In genomic region chr2:200814276-200814815, GRCh38 we compare ENCODE assay signal across 1 cellular context.
TF ChIP-seq lines count a peak whose summit lies in the region.

No MANE protein-coding gene starts in this region.

TF ChIP-seq in GM12878, 131 proteins besides CTCF, POLR2A, EP300 and RAD21 (continued from another document and continues in another):
- TF ChIP-seq ZBTB33 (IDR thresholded peaks at IDR 0.05), result no peak
- TF ChIP-seq HSF1 (IDR thresholded peaks at IDR 0.05; ENCODE audit: low read depth, low read length), result no peak
- TF ChIP-seq POU2F2 (IDR thresholded peaks at IDR 0.05; ENCODE audit: borderline replicate concordance, low read depth, low read length), result 0 out of 3 replicates have a peak, but pooled peaks have one; percentile 28
- no peak for TF ChIP-seq ZNF207 (IDR thresholded peaks at IDR 0.05; ENCODE audit: borderline replicate concordance)
- no peak for TF ChIP-seq RCOR1 (conservative IDR thresholded peaks at IDR 0.05; ENCODE audit: low read depth, low read length)
- no peak for TF ChIP-seq BACH1 (IDR thresholded peaks at IDR 0.05; ENCODE audit: borderline replicate concordance)
- no peak for TF ChIP-seq RFX5 (IDR thresholded peaks at IDR 0.05; ENCODE audit: low read depth, low read length)
- no peak for TF ChIP-seq ZNF687 (IDR thresholded peaks at IDR 0.05)
- TF ChIP-seq NKRF (conservative IDR thresholded peaks at IDR 0.05), result no peak
- peak; percentile 73 for TF ChIP-seq MTA2 (IDR thresholded peaks at IDR 0.05; ENCODE audit: low read depth)
- no peak for TF ChIP-seq PAX8 (IDR thresholded peaks at IDR 0.05)
- peak; percentile 84 for TF ChIP-seq JUNB (IDR thresholded peaks at IDR 0.05)
- no peak for TF ChIP-seq ELK1 (IDR thresholded peaks at IDR 0.05; ENCODE audit: low read depth, low read length)
- peak; percentile 80; the same call in 1 of the 2 replicates for TF ChIP-seq TBL1XR1 (IDR thresholded peaks at IDR 0.05; ENCODE audit: low read depth, low read length)
- no peak for TF ChIP-seq PBX3 (IDR thresholded peaks at IDR 0.05; ENCODE audit: insufficient replicate concordance, low read depth, low read length)
- no peak for TF ChIP-seq CHD4 (IDR thresholded peaks at IDR 0.05)
- no peak for TF ChIP-seq NR2C2 (IDR thresholded peaks at IDR 0.05; ENCODE audit: borderline replicate concordance, control insufficient read depth, insufficient read length, low read depth)
- no peak for TF ChIP-seq MAX (IDR thresholded peaks at IDR 0.05; ENCODE audit: low read depth, low read length)
- TF ChIP-seq MYB (IDR thresholded peaks at IDR 0.05; ENCODE audit: borderline replicate concordance, low read depth, low read length), result no peak
- TF ChIP-seq CBX5 (IDR thresholded peaks at IDR 0.05; ENCODE audit: low read depth), result no peak
- TF ChIP-seq E4F1 (IDR thresholded peaks at IDR 0.05; ENCODE audit: borderline replicate concordance, partially characterized antibody), result no peak
- no peak for TF ChIP-seq NRF1 (conservative IDR thresholded peaks at IDR 0.05; ENCODE audit: low read depth, low read length)
- TF ChIP-seq ZNF622 (IDR thresholded peaks at IDR 0.05), result no peak
- TF ChIP-seq SIN3A (IDR thresholded peaks at IDR 0.05; ENCODE audit: low read depth, low read length), result no peak
- TF ChIP-seq TAF1 (IDR thresholded peaks at IDR 0.05; ENCODE audit: borderline replicate concordance, low read depth, low read length), result no peak
- no peak for TF ChIP-seq ETV6 (conservative IDR thresholded peaks at IDR 0.05 in 1 of 2, IDR thresholded peaks at IDR 0.05 in 1 of 2; ENCODE audit: borderline replicate concordance in 1 of 2, low read depth in 1 of 2)
- TF ChIP-seq BHLHE40 (IDR thresholded peaks at IDR 0.05; ENCODE audit: borderline replicate concordance in 1 of 2, low read depth in 2 of 2, low read length in 1 of 2), result peak; percentile 16 to 75; a peak in 2 of 4 replicates
- TF ChIP-seq FOXK2 (IDR thresholded peaks at IDR 0.05), result no peak
- no peak for TF ChIP-seq YY1 (IDR thresholded peaks at IDR 0.05; ENCODE audit: low read depth, low read length)
- TF ChIP-seq CBFB (IDR thresholded peaks at IDR 0.05; ENCODE audit: low read depth), result no peak
- no peak for TF ChIP-seq SP1 (IDR thresholded peaks at IDR 0.05; ENCODE audit: low read depth, low read length)
- TF ChIP-seq STAT1 (conservative IDR thresholded peaks at IDR 0.05), result no peak
- no peak for TF ChIP-seq SREBF2 (IDR thresholded peaks at IDR 0.05; ENCODE audit: low read length)
- TF ChIP-seq ZSCAN29 (IDR thresholded peaks at IDR 0.05), result no peak
- TF ChIP-seq SIX5 (IDR thresholded peaks at IDR 0.05; ENCODE audit: low read depth, low read length, severe bottlenecking), result no peak
- TF ChIP-seq PML (IDR thresholded peaks at IDR 0.05; ENCODE audit: low read length), result peak; percentile 57; the same call in 1 of the 2 replicates
- peak; percentile 54 for TF ChIP-seq BCL3 (IDR thresholded peaks at IDR 0.05; ENCODE audit: borderline replicate concordance, insufficient read depth, low read depth, low read length, poor library complexity, severe bottlenecking)
- no peak for TF ChIP-seq SREBF1 (IDR thresholded peaks at IDR 0.05; ENCODE audit: low read length)
- no peak for TF ChIP-seq HDAC6 (IDR thresholded peaks at IDR 0.05; ENCODE audit: unreplicated experiment)
- TF ChIP-seq IRF5 (IDR thresholded peaks at IDR 0.05; ENCODE audit: borderline replicate concordance), result no peak
- TF ChIP-seq ZNF217 (IDR thresholded peaks at IDR 0.05), result no peak
- no peak for TF ChIP-seq ZNF24 (IDR thresholded peaks at IDR 0.05)
- TF ChIP-seq IRF3 (IDR thresholded peaks at IDR 0.05), result no peak
